Comparison of ENCODE assay signal across 1 cellular context in genomic region chr2:154556146-154556545, GRCh38.
TF ChIP-seq lines count a peak whose summit lies in the region.

No MANE protein-coding gene starts in this region.

TF ChIP-seq in GM12878, 131 proteins besides CTCF, POLR2A, EP300 and RAD21 (continued from another document):
- TF ChIP-seq SKIL (IDR thresholded peaks at IDR 0.05; ENCODE audit: low read depth, poor library complexity, severe bottlenecking) = peak; percentile 69
- no peak for TF ChIP-seq GABPA (IDR thresholded peaks at IDR 0.05; ENCODE audit: low read depth)
- TF ChIP-seq BMI1 (IDR thresholded peaks at IDR 0.05; ENCODE audit: borderline replicate concordance) = peak; percentile 62; the same call in 1 of the 2 replicates
- TF ChIP-seq CEBPB (IDR thresholded peaks at IDR 0.05; ENCODE audit: borderline replicate concordance in 1 of 2, low read depth in 2 of 2, low read length in 2 of 2) = no peak
- peak; percentile 29; the same call in 1 of the 2 replicates for TF ChIP-seq MTA2 (IDR thresholded peaks at IDR 0.05; ENCODE audit: low read depth)
- TF ChIP-seq DPF2 (IDR thresholded peaks at IDR 0.05) = no peak
- TF ChIP-seq CHD2 (IDR thresholded peaks at IDR 0.05; ENCODE audit: borderline replicate concordance, low read depth, low read length) = no peak
- TF ChIP-seq POU2F2 (IDR thresholded peaks at IDR 0.05; ENCODE audit: borderline replicate concordance, low read depth, low read length) = no peak
- TF ChIP-seq RELB (IDR thresholded peaks at IDR 0.05; ENCODE audit: low read depth) = 0 out of 2 replicates have a peak, but pooled peaks have one; percentile 30
- peak; percentile 62; the same call in 1 of the 2 replicates for TF ChIP-seq SPI1 (IDR thresholded peaks at IDR 0.05; ENCODE audit: borderline replicate concordance, insufficient read depth, low read depth, low read length)
